8 cellular contexts compared by ENCODE assay signal in the genomic region with DNA sequence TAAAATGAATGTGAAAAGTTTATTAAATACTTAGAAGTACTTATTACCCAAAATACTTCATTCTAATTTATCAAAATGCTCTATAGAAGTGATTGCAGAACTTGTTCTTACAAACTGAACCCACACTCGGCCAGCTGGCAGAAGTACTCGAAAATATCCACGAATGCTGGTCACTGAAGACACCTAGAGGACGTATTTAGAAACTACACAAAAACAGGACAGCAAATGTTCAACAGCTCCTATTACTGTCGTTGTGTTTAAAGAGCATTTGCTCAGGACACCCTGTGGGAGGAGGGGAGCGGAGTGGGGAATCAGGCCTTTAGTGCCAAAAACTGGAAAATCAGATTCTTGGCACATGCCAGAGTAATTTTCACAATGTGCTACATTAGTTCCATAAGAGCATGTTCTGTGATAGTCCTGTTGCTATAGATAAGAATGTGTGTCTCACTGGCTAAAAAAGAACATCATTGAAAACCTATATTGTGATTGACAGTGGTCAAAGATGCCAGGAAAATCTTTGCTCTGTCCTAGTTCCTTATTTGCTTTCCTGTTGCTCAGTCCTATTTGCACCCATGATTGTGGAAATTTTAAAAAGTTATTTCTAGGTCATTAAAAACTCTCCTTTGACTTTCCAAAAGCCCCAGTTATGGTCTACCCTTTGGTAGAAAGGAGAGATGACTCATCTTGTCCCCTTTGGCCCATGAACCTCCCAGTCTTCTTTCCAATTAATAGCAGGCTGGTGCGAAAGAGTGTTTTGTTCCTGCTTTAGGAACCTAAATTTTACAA. TPM values are rescaled to one million over a fixed set of nuclear protein-coding genes. Genes with fewer than 3 reads are reported as not detected.
DNase-seq lines count a peak whose midpoint lies in the region; ATAC-seq and TF ChIP-seq lines count a peak whose summit lies in the region.

No MANE protein-coding gene starts in this region.

- no peaks in the 10 kb centered on the region for H3K4me1 Mint-ChIP-seq in stimulated activated naive CD8-positive, alpha-beta T cell treated with anti-CD3 and anti-CD28 coated beads, Interleukin-15, amount 100 ng/mL, for 72 hours

- no peaks in the 10 kb centered on the region for H3K9me3 Mint-ChIP-seq in stimulated activated naive CD8-positive, alpha-beta T cell treated with anti-CD3 and anti-CD28 coated beads, Interleukin-15, amount 100 ng/mL, for 72 hours

- H3K9me3 ChIP-seq in mucosa of descending colon: no peaks in the 10 kb centered on the region

- ATAC-seq in GM18867 (IDR thresholded peaks at IDR 0.05; ENCODE audit: unreplicated experiment) (peak; percentile 91), HG03378 (IDR thresholded peaks at IDR 0.05; ENCODE audit: unreplicated experiment) (peak; percentile 93), mucosa of descending colon (peak; percentile 68)
- ATAC-seq in stimulated activated naive CD8-positive, alpha-beta T cell treated with anti-CD3 and anti-CD28 coated beads, Interleukin-15, amount 100 ng/mL, for 72 hours: peak; percentile 70

- H3K36me3 ChIP-seq in mucosa of descending colon (ENCODE audit: low read depth): no peaks in the 10 kb centered on the region

- TF ChIP-seq CTCF in epithelial cell of proximal tubule (conservative IDR thresholded peaks at IDR 0.05; ENCODE audit: low read depth, low read length): peak; percentile 71
- TF ChIP-seq CTCF in mucosa of descending colon (IDR thresholded peaks at IDR 0.05): peak; percentile 31

- H3K4me1 ChIP-seq in mucosa of descending colon (ENCODE audit: low read depth): no peaks in the 10 kb centered on the region

- peak; percentile 92 for DNase-seq in Ammon's horn (ENCODE audit: low spot score)
- DNase-seq in NCI-H524 treated with DMSO at 0.1 percent for 48 hours (lab: John Stamatoyannopoulos, UW): peak; percentile 9
- DNase-seq in activated CD4-positive, alpha-beta T cell treated with anti-CD3 and anti-CD28 coated beads, Interleukin-2, amount 50 U/mL, for 4 hours: peak; percentile 23 to 34
- DNase-seq in epithelial cell of proximal tubule (ENCODE audit: low read depth): no peak
- peak in 1 of 3 donors; percentile 53 for DNase-seq in mucosa of descending colon
- peak; percentile 19 to 31 for DNase-seq in stimulated activated naive CD8-positive, alpha-beta T cell treated with anti-CD3 and anti-CD28 coated beads, Interleukin-15, amount 100 ng/mL, for 72 hours

- intact Hi-C loops in mucosa of descending colon (cut with DNase I, micrococcal nuclease): loop anchor here in 1 of 2 donors (5.0 kb wide), 1 partner anchor 492 kb away; no protein-coding TSS in a partner anchor

- no peak overlapping the region for H3K4me3 Mint-ChIP-seq in stimulated activated naive CD8-positive, alpha-beta T cell treated with anti-CD3 and anti-CD28 coated beads, Interleukin-15, amount 100 ng/mL, for 72 hours

- no peak overlapping the region for H3K27ac Mint-ChIP-seq in stimulated activated naive CD8-positive, alpha-beta T cell treated with anti-CD3 and anti-CD28 coated beads, Interleukin-15, amount 100 ng/mL, for 72 hours

- H3K4me3 ChIP-seq in epithelial cell of proximal tubule (ENCODE audit: low read depth, low read length) (no peak overlapping the region), mucosa of descending colon (no peak overlapping the region)

- H3K27me3 Mint-ChIP-seq in stimulated activated naive CD8-positive, alpha-beta T cell treated with anti-CD3 and anti-CD28 coated beads, Interleukin-15, amount 100 ng/mL, for 72 hours: peaks cover 13% of the 10 kb centered on the region

RNA-seq across cellular contexts. Expression of a gene that starts 49.0 kb away (rescaled TPM):
- total RNA-seq in epithelial cell of proximal tubule (14.0 and 14.3 TPM in 2 replicates), mucosa of descending colon (10 to 100 TPM; 19.9 to 25.4 (median 24.6) TPM)
